Comparison of ENCODE assay signal across 8 cellular contexts in the genomic region with DNA sequence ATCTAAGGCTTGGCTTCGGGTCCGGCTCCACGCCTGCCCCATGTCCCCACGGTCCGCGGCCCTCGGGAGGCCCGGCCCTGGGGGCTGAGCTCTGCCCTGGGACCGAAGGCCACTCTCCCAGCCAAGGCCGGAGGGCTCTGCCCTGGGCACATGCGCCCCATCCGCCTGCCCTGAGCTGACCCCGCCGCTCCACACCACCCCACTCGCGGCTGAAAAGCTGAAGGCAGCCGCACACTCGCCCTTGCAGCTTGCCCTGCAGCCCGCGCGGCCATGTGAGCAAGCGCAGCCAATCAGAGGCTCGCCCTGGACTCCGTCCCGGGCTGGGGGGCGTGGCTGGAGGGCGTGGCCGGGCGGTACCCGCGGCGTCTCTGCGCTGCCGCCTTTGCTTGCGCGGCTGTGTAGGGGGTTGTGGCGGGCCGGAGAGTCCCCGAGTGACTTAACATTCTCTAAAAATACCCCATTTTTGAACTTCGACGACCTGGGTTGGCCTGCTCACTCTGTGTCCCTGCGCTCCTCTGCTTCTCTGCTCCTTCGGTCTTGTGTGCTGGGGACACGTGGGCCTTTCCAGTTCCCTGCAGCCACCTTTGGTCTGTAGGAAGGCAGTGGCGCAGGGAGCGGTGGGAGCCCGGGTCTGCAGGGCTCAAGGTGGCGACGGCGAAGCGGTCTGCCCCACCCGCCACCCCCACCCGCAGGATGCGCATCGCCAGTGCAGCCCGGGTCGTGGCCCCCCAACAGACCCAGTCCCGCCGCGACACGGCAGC. TPM values are rescaled to one million over a fixed set of nuclear protein-coding genes. Genes with fewer than 3 reads are reported as not detected.
A peak's percentile ranks its signal among the peaks of the same experiment; 100 is the strongest.
DNase-seq lines count a peak whose midpoint lies in the region; ATAC-seq and TF ChIP-seq lines count a peak whose summit lies in the region.

No MANE protein-coding gene starts in this region.

- H3K36me3 ChIP-seq in iPS DF 6.9 (ENCODE audit: control insufficient read depth, insufficient read depth, low read length), result no peaks in the 10 kb centered on the region
- no peaks in the 10 kb centered on the region for H3K36me3 ChIP-seq in gastrocnemius medialis

- H3K4me1 ChIP-seq in iPS DF 6.9 (ENCODE audit: control insufficient read depth, insufficient read depth, low read length) (no peaks in the 10 kb centered on the region), gastrocnemius medialis (peaks cover 31 to 33% of the 10 kb centered on the region in 2 donors)

- TF ChIP-seq CTCF in astrocyte of the cerebellum (IDR thresholded peaks at IDR 0.05; ENCODE audit: low read depth, low read length, missing control alignments) (no peak), gastrocnemius medialis (IDR thresholded peaks at IDR 0.05 in 4 of 5, conservative IDR thresholded peaks at IDR 0.05 in 1 of 5) (no peak)

- peak; percentile 29 for DNase-seq in NCI-H128 (lab: John Stamatoyannopoulos, UW; ENCODE audit: unreplicated experiment)
- DNase-seq in T-helper 9 cell, result peak; percentile 94
- DNase-seq in astrocyte of the cerebellum (ENCODE audit: low read depth), result no peak
- DNase-seq in iPS DF 6.9 (ENCODE audit: low read depth, low spot score), result peak; percentile 33
- peak; percentile 88 to 93 for DNase-seq in gastrocnemius medialis
- no peak for DNase-seq in OCI-M2 (lab: John Stamatoyannopoulos, UW; ENCODE audit: unreplicated experiment)

- intact Hi-C loops in gastrocnemius medialis (cut with DNase I; ENCODE audit: low total_unique reads), result loop anchor here (2.0 to 5.0 kb wide), 2 partner anchors 15 to 37 kb away; no protein-coding TSS in a partner anchor

- peaks cover 2% of the 10 kb centered on the region; the same call in 1 of the 2 replicates for H3K27me3 ChIP-seq in iPS DF 6.9 (ENCODE audit: control insufficient read depth, insufficient read depth, low read length)
- H3K27me3 ChIP-seq in gastrocnemius medialis, result no peaks in the 10 kb centered on the region

- peak overlapping the region; percentile 50 for H3K4me3 ChIP-seq in astrocyte of the cerebellum (ENCODE audit: low read depth, low read length)
- peak overlapping the region; percentile 55; the same call in 1 of the 2 replicates for H3K4me3 ChIP-seq in iPS DF 6.9 (ENCODE audit: low read length)
- H3K4me3 ChIP-seq in gastrocnemius medialis, result peak overlapping the region; percentile 59 to 80 (median 64)

- no peaks in the 10 kb centered on the region for H3K9me3 ChIP-seq in iPS DF 6.9 (ENCODE audit: control insufficient read depth, insufficient read depth, low read length)
- no peaks in the 10 kb centered on the region for H3K9me3 ChIP-seq in gastrocnemius medialis

- in situ Hi-C loops in astrocyte of the cerebellum (cut with HindIII; ENCODE audit: low sequenced_read_pairs) (loop anchor here (5.0 to 25.0 kb wide), 2 partner anchors 73 to 262 kb away; no protein-coding TSS in a partner anchor), gastrocnemius medialis (cut with MboI; ENCODE audit: low sequenced_read_pairs in 4 of 4) (loop anchor here in 1 of 4 donors (10.0 kb wide), 1 partner anchor 241 kb away; no protein-coding TSS in a partner anchor)

- WGBS in iPS DF 6.9 (ENCODE audit: insufficient coverage, insufficient read length), result no CpG with 5 or more reads among the region's 61 CpGs

- TF ChIP-seq POLR2A in gastrocnemius medialis (IDR thresholded peaks at IDR 0.05), result peak; percentile 71 to 80

- ATAC-seq in GM18498 (IDR thresholded peaks at IDR 0.05; ENCODE audit: unreplicated experiment) (peak; percentile 96), HG02678 (IDR thresholded peaks at IDR 0.05; ENCODE audit: unreplicated experiment) (peak; percentile 95), gastrocnemius medialis (peak; percentile 74 to 76)

- H3K27ac ChIP-seq in iPS DF 6.9 (ENCODE audit: low read length) (no peak overlapping the region), gastrocnemius medialis (peak overlapping the region; percentile 75 to 94 (median 82))

RNA-seq across cellular contexts. Expression of a gene that starts 8.8 kb away (rescaled TPM):
- total RNA-seq in gastrocnemius medialis, result 100 to 1,000 TPM in 1 of 4 donors, 10 to 100 TPM in 3; 15.7 to 170 (median 63.8) TPM

RNA-seq across cellular contexts. Expression of a gene that starts 22.5 kb away (rescaled TPM):
- 10 to 100 TPM; 10.1 to 21.2 (median 15.5) TPM for total RNA-seq in gastrocnemius medialis

Comparison
In these comparisons a context has a peak if more than half of its experiments do, and no peak if none do; other contexts are left out.
1. DNase-seq: peak in NCI-H128 (single experiment), T-helper 9 cell (single experiment), iPS DF 6.9 (single experiment) and gastrocnemius medialis (2 of 2); none in astrocyte of the cerebellum (single experiment) and OCI-M2 (single experiment).
2. Peak in every context shown above with its lines, with median percentiles within 50 percentile points of each other: ATAC-seq and H3K4me3 ChIP-seq.